ENCODE assay signal across 1 cellular context in genomic region chr16:89921131-89921698, GRCh38.
TF ChIP-seq lines count a peak whose summit lies in the region.

No MANE protein-coding gene starts in this region.

TF ChIP-seq in HepG2, 621 proteins besides CTCF, POLR2A, EP300 and RAD21 (continued from another document and continues in another):
- TF ChIP-seq NFAT5 (CRISPR knock-in tag; IDR thresholded peaks at IDR 0.05) (no peak), POGK (CRISPR knock-in tag; conservative IDR thresholded peaks at IDR 0.05) (no peak), RBAK (CRISPR knock-in tag; IDR thresholded peaks at IDR 0.05) (no peak), ZNF720 (CRISPR knock-in tag; IDR thresholded peaks at IDR 0.05) (no peak), CREM (IDR thresholded peaks at IDR 0.05) (no peak), CREM (CRISPR knock-in tag; IDR thresholded peaks at IDR 0.05) (no peak), ZNF792 (CRISPR knock-in tag; IDR thresholded peaks at IDR 0.05) (no peak), ZBTB26 (CRISPR knock-in tag; IDR thresholded peaks at IDR 0.05; ENCODE audit: borderline replicate concordance) (no peak), NR2F6 (IDR thresholded peaks at IDR 0.05) (no peak; the same call in 1 of the 2 replicates), NR2F6 (CRISPR knock-in tag; IDR thresholded peaks at IDR 0.05) (0 out of 2 replicates have a peak, but pooled peaks have one; percentile 20), THAP9 (CRISPR knock-in tag; IDR thresholded peaks at IDR 0.05; ENCODE audit: borderline replicate concordance) (no peak), ZKSCAN1 (IDR thresholded peaks at IDR 0.05; ENCODE audit: low read length) (no peak), DNMT3B (CRISPR knock-in tag; conservative IDR thresholded peaks at IDR 0.05) (no peak; the same call in 1 of the 2 replicates), PHF21A (CRISPR knock-in tag; IDR thresholded peaks at IDR 0.05) (no peak), TCF7 (IDR thresholded peaks at IDR 0.05; ENCODE audit: low read depth) (no peak), EHMT2 (IDR thresholded peaks at IDR 0.05; ENCODE audit: borderline replicate concordance, low read depth, low read length) (no peak), ZHX1 (CRISPR knock-in tag; IDR thresholded peaks at IDR 0.05; ENCODE audit: low read depth) (no peak), ZNF326 (CRISPR knock-in tag; IDR thresholded peaks at IDR 0.05; ENCODE audit: borderline replicate concordance) (peak; percentile 44; the same call in 1 of the 2 replicates), LBX2 (CRISPR knock-in tag; IDR thresholded peaks at IDR 0.05; ENCODE audit: borderline replicate concordance) (no peak), ZNF709 (CRISPR knock-in tag; IDR thresholded peaks at IDR 0.05) (no peak), SMARCE1 (IDR thresholded peaks at IDR 0.05; ENCODE audit: borderline replicate concordance) (no peak), PHF5A (CRISPR knock-in tag; IDR thresholded peaks at IDR 0.05; ENCODE audit: low read depth, unreplicated experiment) (no peak), ZNF704 (CRISPR knock-in tag; IDR thresholded peaks at IDR 0.05; ENCODE audit: borderline replicate concordance) (no peak), BHLHE40 (IDR thresholded peaks at IDR 0.05; ENCODE audit: low read length) (no peak), ZIK1 (CRISPR knock-in tag; IDR thresholded peaks at IDR 0.05; ENCODE audit: borderline replicate concordance, low read depth) (no peak), REL (CRISPR knock-in tag; conservative IDR thresholded peaks at IDR 0.05) (no peak), EED (CRISPR knock-in tag; IDR thresholded peaks at IDR 0.05) (no peak), ESRRA (CRISPR knock-in tag; IDR thresholded peaks at IDR 0.05; ENCODE audit: low read depth) (no peak; the same call in 1 of the 2 replicates), MEF2D (CRISPR knock-in tag; IDR thresholded peaks at IDR 0.05) (no peak), CEBPZ (IDR thresholded peaks at IDR 0.05; ENCODE audit: low read length) (no peak), DRAP1 (CRISPR knock-in tag; IDR thresholded peaks at IDR 0.05) (no peak), MNT (IDR thresholded peaks at IDR 0.05) (0 out of 2 replicates have a peak, but pooled peaks have one; percentile 6), PAWR (CRISPR knock-in tag; IDR thresholded peaks at IDR 0.05; ENCODE audit: borderline replicate concordance) (0 out of 2 replicates have a peak, but pooled peaks have one; percentile 53), ZNF7 (CRISPR knock-in tag; IDR thresholded peaks at IDR 0.05) (no peak)
